13 cellular contexts compared by ENCODE assay signal in the genomic region with DNA sequence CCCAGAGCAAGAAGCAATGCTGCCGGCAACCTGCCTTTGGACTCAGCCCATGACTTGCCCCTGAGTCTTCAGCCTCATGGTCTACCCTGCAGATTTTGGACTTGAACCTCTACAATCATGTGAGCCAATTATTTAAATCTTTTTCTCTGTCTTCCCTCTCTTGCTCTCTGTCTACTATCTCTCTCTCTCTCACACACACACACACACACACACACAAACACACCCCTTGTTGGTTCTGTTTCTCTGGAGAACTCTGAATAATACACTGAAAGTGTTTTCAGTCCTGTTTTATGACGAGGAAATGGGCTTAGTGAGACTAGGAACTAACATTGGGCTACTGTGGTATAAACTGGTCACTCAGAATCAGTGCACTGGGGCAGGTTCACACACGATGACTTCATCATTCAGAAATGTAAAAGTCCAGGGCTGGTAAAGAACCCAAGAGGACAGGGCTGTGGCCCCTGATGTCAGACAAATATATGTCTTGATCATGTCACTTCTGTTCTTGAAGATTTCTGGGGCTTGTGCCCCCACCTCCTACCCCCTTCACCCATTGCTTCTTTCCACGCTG.
A peak's percentile ranks its signal among the peaks of the same experiment; 100 is the strongest.
DNase-seq lines count a peak whose midpoint lies in the region; ATAC-seq and TF ChIP-seq lines count a peak whose summit lies in the region.
"Had no signal": no experiment of that assay in that cellular context is flagged by ENCODE, and none has a peak within 500 bp of the region (broad histone marks: within the 10 kb centered on the region; RNA-seq: fewer than 3 reads in every experiment).

No MANE protein-coding gene starts in this region.

- no peaks in the 10 kb centered on the region for H3K4me1 ChIP-seq in upper lobe of right lung
- H3K4me1 ChIP-seq: esophagus squamous epithelium had no signal

- no peaks in the 10 kb centered on the region for H3K9me3 ChIP-seq in upper lobe of right lung
- H3K9me3 ChIP-seq: esophagus squamous epithelium had no signal

- H3K36me3 ChIP-seq in upper lobe of right lung: no peaks in the 10 kb centered on the region
- H3K36me3 ChIP-seq: esophagus squamous epithelium had no signal

- TF ChIP-seq CTCF in VCaP (conservative IDR thresholded peaks at IDR 0.05) (no peak), upper lobe of right lung (IDR thresholded peaks at IDR 0.05) (no peak)

- peak; percentile 23 for DNase-seq in NCI-H82 (lab: John Stamatoyannopoulos, UW)
- no peak for DNase-seq in NCI-H82 treated with DMSO at 0.1 percent for 48 hours (lab: John Stamatoyannopoulos, UW; ENCODE audit: unreplicated experiment)
- DNase-seq in kidney glomerular epithelial cell (lab: John Stamatoyannopoulos, UW): peak; percentile 66
- DNase-seq in upper lobe of right lung: no peak
- no peak for DNase-seq in NOMO-1 treated with dmso at 0.1 percent for 144 hours (lab: John Stamatoyannopoulos, UW; ENCODE audit: unreplicated experiment)
- no peak for DNase-seq in substantia nigra (lab: John Stamatoyannopoulos, UW)
- DNase-seq: amniotic stem cell, esophagus squamous epithelium, NCI-H446 treated with DMSO at 0.1 percent for 48 hours, T-cell had no signal

- H3K27me3 ChIP-seq in upper lobe of right lung: no peaks in the 10 kb centered on the region

- no peak overlapping the region for H3K4me3 ChIP-seq in upper lobe of right lung
- H3K4me3 ChIP-seq: esophagus squamous epithelium, skin epidermis had no signal

- ATAC-seq in upper lobe of right lung (peak; percentile 48), GM19452 (IDR thresholded peaks at IDR 0.05; ENCODE audit: unreplicated experiment) (no peak)
- ATAC-seq: T-cell had no signal

- peak overlapping the region; percentile 98 for H3K27ac ChIP-seq in VCaP
- no peak overlapping the region for H3K27ac ChIP-seq in upper lobe of right lung
- H3K27ac ChIP-seq in substantia nigra (ENCODE audit: low read depth, low read length, poor library complexity, severe bottlenecking): no peak overlapping the region
- H3K27ac ChIP-seq: esophagus squamous epithelium, skin epidermis had no signal

- intact Hi-C loops in upper lobe of right lung (cut with DNase I): no loop called here

Comparison
In these comparisons a context has a peak if more than half of its experiments do, and no peak if none do; other contexts are left out.
1. DNase-seq: peak in NCI-H82 (single experiment) and kidney glomerular epithelial cell (single experiment); none in NCI-H82 treated with DMSO at 0.1 percent for 48 hours (single experiment), upper lobe of right lung (single experiment), NOMO-1 treated with dmso at 0.1 percent for 144 hours (single experiment) and substantia nigra (0 of 49).